1 cellular context compared by ENCODE assay signal in the genomic region with DNA sequence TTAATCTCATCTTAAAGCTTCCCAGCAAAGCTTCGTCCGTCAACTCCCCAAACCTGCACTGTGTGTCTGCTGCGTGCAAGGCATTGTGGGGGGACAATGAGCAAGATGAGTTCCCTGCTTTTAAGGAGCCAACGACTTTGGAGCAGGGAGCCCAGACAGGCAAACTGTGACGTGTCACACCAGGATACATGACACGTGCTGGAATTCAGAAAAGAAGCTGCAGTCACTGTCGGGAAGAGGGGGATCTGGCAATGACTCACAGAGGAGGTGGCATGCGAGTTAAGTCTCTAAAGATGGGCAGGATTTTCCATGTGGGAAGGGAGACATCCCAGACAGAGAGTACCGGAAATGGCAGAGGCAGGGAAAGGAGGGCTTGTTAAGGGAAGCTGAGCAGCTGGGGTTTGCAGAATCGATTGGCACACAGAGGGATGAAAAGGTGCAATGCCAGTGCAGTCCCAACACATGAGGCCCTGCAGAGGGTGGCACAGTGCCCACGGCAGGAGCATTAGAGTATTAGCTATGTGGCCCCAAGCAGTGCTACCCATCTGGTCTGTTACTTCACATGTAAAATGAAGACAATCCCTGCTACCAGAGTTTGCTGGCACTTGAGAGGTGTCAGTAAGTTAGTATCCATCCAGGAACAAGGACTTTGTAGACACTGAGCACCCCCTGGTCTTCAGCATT.
TF ChIP-seq lines count a peak whose summit lies in the region.

No MANE protein-coding gene starts in this region.

TF ChIP-seq in WTC11, 78 proteins besides CTCF, POLR2A, EP300 and RAD21 (continued from another document):
- TF ChIP-seq, protein P1, sequence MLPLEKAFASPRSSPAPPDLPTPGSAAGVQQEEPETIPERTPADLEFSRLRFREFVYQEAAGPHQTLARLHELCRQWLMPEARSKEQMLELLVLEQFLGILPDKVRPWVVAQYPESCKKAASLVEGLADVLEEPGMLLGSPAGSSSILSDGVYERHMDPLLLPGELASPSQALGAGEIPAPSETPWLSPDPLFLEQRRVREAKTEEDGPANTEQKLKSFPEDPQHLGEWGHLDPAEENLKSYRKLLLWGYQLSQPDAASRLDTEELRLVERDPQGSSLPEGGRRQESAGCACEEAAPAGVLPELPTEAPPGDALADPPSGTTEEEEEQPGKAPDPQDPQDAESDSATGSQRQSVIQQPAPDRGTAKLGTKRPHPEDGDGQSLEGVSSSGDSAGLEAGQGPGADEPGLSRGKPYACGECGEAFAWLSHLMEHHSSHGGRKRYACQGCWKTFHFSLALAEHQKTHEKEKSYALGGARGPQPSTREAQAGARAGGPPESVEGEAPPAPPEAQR (CRISPR knock-in tag; IDR thresholded peaks at IDR 0.05), result no peak
TF ChIP-seq in WTC11: peak in this region for 0.
